1 cellular context compared by ENCODE assay signal in genomic region chr22:23203452-23204124, GRCh38.
TF ChIP-seq lines count a peak whose summit lies in the region.

No MANE protein-coding gene starts in this region.

TF ChIP-seq in IMR-90, 13 proteins besides CTCF, POLR2A, EP300 and RAD21 (continued from another document):
- TF ChIP-seq MXI1 (IDR thresholded peaks at IDR 0.05; ENCODE audit: borderline replicate concordance, low read depth, low read length), result no peak
